ENCODE assay signal across 23 cellular contexts in the genomic region with DNA sequence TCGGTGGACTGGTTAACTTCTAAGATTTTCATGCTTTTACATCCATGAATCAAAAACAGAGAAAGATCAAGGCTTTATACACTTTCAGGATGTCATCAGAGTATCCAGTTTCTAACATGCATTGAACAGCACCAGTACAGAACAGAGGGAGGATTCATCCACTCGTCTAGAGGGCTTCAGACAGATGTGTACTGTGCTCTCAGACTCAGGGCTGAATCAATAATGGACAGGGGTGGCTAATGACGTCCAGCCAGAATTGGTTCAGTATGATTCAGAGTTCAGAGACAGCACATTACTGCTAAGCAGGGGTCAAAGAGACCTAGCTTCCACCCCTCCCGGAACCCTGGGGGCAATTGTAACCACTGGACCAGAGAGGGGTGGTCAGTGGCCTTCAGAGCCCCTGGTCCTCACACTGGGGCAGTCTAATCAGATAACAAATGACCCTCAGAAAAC. TPM values are rescaled to one million over a fixed set of nuclear protein-coding genes. Genes with fewer than 3 reads are reported as not detected.
DNase-seq lines count a peak whose midpoint lies in the region; ATAC-seq, FAIRE-seq and TF ChIP-seq lines count a peak whose summit lies in the region.
"Had no signal": no experiment of that assay in that cellular context is flagged by ENCODE, and none has a peak within 500 bp of the region (broad histone marks: within the 10 kb centered on the region; RNA-seq: fewer than 3 reads in every experiment).

No MANE protein-coding gene starts in this region.

- no peaks in the 10 kb centered on the region for H3K27me3 ChIP-seq in astrocyte (ENCODE audit: insufficient read depth, low read length)
- no peaks in the 10 kb centered on the region for H3K27me3 ChIP-seq in heart right ventricle
- H3K27me3 ChIP-seq: BLaER1 treated with 17β-estradiol and CSF1 and Interleukin-3, amounts not matched to agents 10 nM and 100 nM; body of pancreas; esophagus muscularis mucosa; neural progenitor cell; thyroid gland had no signal

- H3K9me3 Mint-ChIP-seq in astrocyte (ENCODE audit: unreplicated experiment) = peaks cover 3% of the 10 kb centered on the region
- H3K9me3 Mint-ChIP-seq: T-cell had no signal

- DNase-seq in HuH-7.5 (ENCODE audit: low spot score) (peak; percentile 19), astrocyte (ENCODE audit: low read depth) (peak; percentile 56), inferior parietal cortex (ENCODE audit: extremely low spot score) (peak; percentile 44), renal cortical epithelial cell (ENCODE audit: low read depth) (peak; percentile 63), GM20000 (ENCODE audit: low spot score) (no peak), heart right ventricle (no peak)
- DNase-seq: activated B cell treated with CpG ODN at 0.5 μM for 24 hours; body of pancreas; dermis blood vessel endothelial cell; DMS79 treated with DMSO at 0.1 percent for 48 hours; NCI-H187; stimulated activated CD4-positive, alpha-beta T cell treated with anti-CD3 and anti-CD28 coated beads, Interleukin-2, amount 100 ng/mL, for 48 hours; stimulated activated CD8-positive, alpha-beta memory T cell treated with anti-CD3 and anti-CD28 coated beads, Interleukin-4, amount 100 ng/mL, for 48 hours; T-cell; thyroid gland had no signal

- H3K36me3 Mint-ChIP-seq in astrocyte (ENCODE audit: low read depth, unreplicated experiment) = peaks cover 8% of the 10 kb centered on the region

- H3K4me3 Mint-ChIP-seq in astrocyte (ENCODE audit: unreplicated experiment) = no peak overlapping the region
- H3K4me3 Mint-ChIP-seq: activated B cell treated with CpG ODN at 0.5 μM for 24 hours, neural progenitor cell, T-cell had no signal

- ATAC-seq in heart right ventricle = no peak
- ATAC-seq in HG03571 (IDR thresholded peaks at IDR 0.05; ENCODE audit: unreplicated experiment) = no peak
- ATAC-seq: body of pancreas, sciatic nerve, T-cell had no signal

- H3K4me1 ChIP-seq in astrocyte (ENCODE audit: insufficient read depth, low read length) (no peaks in the 10 kb centered on the region), heart right ventricle (peaks cover 14 to 71% (median 62%) of the 10 kb centered on the region in 9 donors)

- H3K27ac Mint-ChIP-seq in astrocyte (ENCODE audit: unreplicated experiment) = no peak overlapping the region
- H3K27ac Mint-ChIP-seq: activated B cell treated with CpG ODN at 0.5 μM for 24 hours, neural progenitor cell, T-cell had no signal

- no peaks in the 10 kb centered on the region for H3K27me3 Mint-ChIP-seq in astrocyte (ENCODE audit: low read depth, unreplicated experiment)
- H3K27me3 Mint-ChIP-seq: activated B cell treated with CpG ODN at 0.5 μM for 24 hours, T-cell had no signal

- no peak overlapping the region for H3K4me2 ChIP-seq in astrocyte (ENCODE audit: low read length)
- H3K4me2 ChIP-seq: BLaER1 treated with 17β-estradiol and CSF1 and Interleukin-3, amounts not matched to agents 10 nM and 100 nM; neural progenitor cell had no signal

- peaks cover 41% of the 10 kb centered on the region for H3K4me1 Mint-ChIP-seq in astrocyte (ENCODE audit: low read depth, unreplicated experiment)

- H3K4me3 ChIP-seq in astrocyte (ENCODE audit: insufficient read depth, low read depth, low read length) (no peak overlapping the region), heart right ventricle (no peak overlapping the region)
- H3K4me3 ChIP-seq: BLaER1 treated with 17β-estradiol and CSF1 and Interleukin-3, amounts not matched to agents 10 nM and 100 nM; body of pancreas; esophagus muscularis mucosa; lung; neural progenitor cell; thyroid gland had no signal

- no peaks in the 10 kb centered on the region for H3K36me3 ChIP-seq in astrocyte (ENCODE audit: insufficient read depth, low read length)
- peaks cover 0 to 11% (median 0%) of the 10 kb centered on the region in 9 donors for H3K36me3 ChIP-seq in heart right ventricle
- H3K36me3 ChIP-seq: esophagus muscularis mucosa, thyroid gland had no signal

- intact Hi-C loops in heart right ventricle (cut with DNase I) = no loop called here

- 63 to 65% methylated on average over 4 of the region's 4 CpGs for WGBS in heart right ventricle, 2 donors

- no peak for FAIRE-seq in astrocyte (lab: Jason Lieb, UNC)
- FAIRE-seq: RCC 7860 had no signal

- H3K79me2 ChIP-seq in astrocyte (ENCODE audit: insufficient read depth, low read length) = peaks cover 71% of the 10 kb centered on the region

- H3K27ac ChIP-seq in astrocyte (ENCODE audit: low read depth, low read length) = no peak overlapping the region
- no peak overlapping the region for H3K27ac ChIP-seq in heart right ventricle
- H3K27ac ChIP-seq: BLaER1 treated with 17β-estradiol and CSF1 and Interleukin-3, amounts not matched to agents 10 nM and 100 nM; body of pancreas; esophagus muscularis mucosa; neural progenitor cell; thyroid gland had no signal

- no peak overlapping the region for H3K9ac ChIP-seq in astrocyte (ENCODE audit: low read length)
- H3K9ac ChIP-seq: BLaER1 treated with 17β-estradiol and CSF1 and Interleukin-3, amounts not matched to agents 10 nM and 100 nM; neural progenitor cell had no signal

- H2AFZ ChIP-seq in astrocyte (ENCODE audit: low read depth, low read length) = no peak overlapping the region
- H2AFZ ChIP-seq: neural progenitor cell had no signal

- H3K9me3 ChIP-seq in astrocyte (ENCODE audit: insufficient read depth, low read depth, low read length) = no peaks in the 10 kb centered on the region
- H3K9me3 ChIP-seq in heart right ventricle = no peaks in the 10 kb centered on the region
- H3K9me3 ChIP-seq: body of pancreas, esophagus muscularis mucosa, thyroid gland had no signal

- peaks cover 78% of the 10 kb centered on the region for H4K20me1 ChIP-seq in astrocyte (ENCODE audit: insufficient read depth, low read length)

- TF ChIP-seq CTCF in astrocyte (IDR thresholded peaks at IDR 0.05; ENCODE audit: insufficient read depth, low read depth, low read length) (no peak), GM20000 (IDR thresholded peaks at IDR 0.05; ENCODE audit: extremely low read depth, missing control alignments) (no peak), heart right ventricle (IDR thresholded peaks at IDR 0.05) (no peak)

RNA-seq across cellular contexts. Expression of a gene that starts 37.3 kb away (rescaled TPM):
- total RNA-seq in astrocyte (not detected in 2 replicates), renal cortical epithelial cell (under 0.01 TPM in 1 of 2 replicates, not detected in the other), heart right ventricle (not detected)
- not detected for polyA plus RNA-seq in heart right ventricle
- total RNA-seq: activated B cell treated with CpG ODN at 0.5 μM for 24 hours, body of pancreas, dermis blood vessel endothelial cell, esophagus muscularis mucosa, lung, NCI-H460, sciatic nerve, T-cell, thyroid gland had no signal
- polyA plus RNA-seq: lung had no signal

Comparison
In these comparisons a context has a peak if more than half of its experiments do, and no peak if none do; other contexts are left out.
1. DNase-seq: peak in HuH-7.5 (single experiment), astrocyte (single experiment), inferior parietal cortex (single experiment) and renal cortical epithelial cell (single experiment); none in GM20000 (single experiment) and heart right ventricle (0 of 2).